ENCODE assay signal across 7 cellular contexts in genomic region chr12:108090932-108091331, GRCh38. TPM values are rescaled to one million over a fixed set of nuclear protein-coding genes. Genes with fewer than 3 reads are reported as not detected.
"Had no signal": no experiment of that assay in that cellular context is flagged by ENCODE, and none has a peak within 500 bp of the region (broad histone marks: within the 10 kb centered on the region; RNA-seq: fewer than 3 reads in every experiment).

No MANE protein-coding gene starts in this region.

- DNase-seq: GM23248, HCEC 1CT, IMR-90, KBM-7 had no signal

- H3K4me3 ChIP-seq: GM23248 had no signal

- H2AFZ ChIP-seq: GM23248 had no signal

- H3K27ac ChIP-seq: GM23248, KMS-11 had no signal

- H3K9ac ChIP-seq: GM23248, KMS-11 had no signal

- FAIRE-seq: HTR-8/SVneo had no signal

- H3K4me2 ChIP-seq: KMS-11 had no signal

RNA-seq across cellular contexts. Expression of gene WSCD2, which starts 38.2 kb away (rescaled TPM):
- total RNA-seq: GM23248, HT-29, IMR-90 had no signal
- polyA plus RNA-seq: GM23248, IMR-90 had no signal
